Comparison of ENCODE assay signal across 1 cellular context in genomic region chr18:56836173-56836572, GRCh38.
TF ChIP-seq lines count a peak whose summit lies in the region.

No MANE protein-coding gene starts in this region.

TF ChIP-seq in WTC11, 78 proteins besides CTCF, POLR2A, EP300 and RAD21 (continued from another document):
- TF ChIP-seq ATF3 (CRISPR knock-in tag; conservative IDR thresholded peaks at IDR 0.05), result no peak
- no peak for TF ChIP-seq ATF1 (CRISPR knock-in tag; IDR thresholded peaks at IDR 0.05)
- TF ChIP-seq ZBTB21 (CRISPR knock-in tag; IDR thresholded peaks at IDR 0.05; ENCODE audit: borderline replicate concordance), result no peak
- TF ChIP-seq NFE2L1 (CRISPR knock-in tag; IDR thresholded peaks at IDR 0.05), result no peak
- no peak for TF ChIP-seq ATF6 (CRISPR knock-in tag; IDR thresholded peaks at IDR 0.05)
